14 cellular contexts compared by ENCODE assay signal in the genomic region with DNA sequence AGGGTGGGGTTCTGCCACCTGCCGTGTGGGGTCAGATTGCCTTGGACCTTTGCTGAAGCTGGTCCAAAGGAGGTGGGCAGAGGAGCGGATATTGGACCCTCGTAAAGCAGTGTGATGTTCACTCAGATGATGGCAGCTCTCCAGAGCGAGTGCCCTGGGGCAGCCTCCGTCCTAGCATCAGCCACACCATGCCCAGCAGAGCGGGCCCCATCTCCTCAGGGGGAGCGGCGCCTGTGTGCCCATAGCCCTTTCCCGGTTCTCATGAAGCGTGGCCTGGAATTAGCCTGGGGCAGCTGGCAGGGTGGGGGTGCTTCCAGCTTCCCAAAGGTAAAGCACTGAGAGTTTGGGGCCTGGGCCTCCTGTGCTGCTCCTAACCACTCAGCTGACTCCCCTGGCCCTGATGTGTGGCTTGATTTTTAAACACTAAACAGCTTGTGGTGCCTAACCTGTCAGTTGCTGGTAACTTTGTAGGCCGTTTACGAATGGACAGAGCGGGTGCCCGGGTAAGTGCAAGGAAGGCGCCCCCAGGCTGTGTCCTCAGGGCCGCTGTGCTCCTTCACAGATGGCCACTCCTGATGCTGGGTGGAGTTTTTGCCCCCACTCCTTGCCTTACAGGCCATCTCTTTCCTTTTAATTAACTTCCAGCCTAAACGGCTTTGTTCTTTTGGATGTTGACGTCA. TPM values are rescaled to one million over a fixed set of nuclear protein-coding genes. Genes with fewer than 3 reads are reported as not detected.
DNase-seq lines count a peak whose midpoint lies in the region; ATAC-seq and TF ChIP-seq lines count a peak whose summit lies in the region.
"Had no signal": no experiment of that assay in that cellular context is flagged by ENCODE, and none has a peak within 500 bp of the region (broad histone marks: within the 10 kb centered on the region; RNA-seq: fewer than 3 reads in every experiment).

No MANE protein-coding gene starts in this region.

- H3K4me1 Mint-ChIP-seq in activated naive CD8-positive, alpha-beta T cell treated with anti-CD3 and anti-CD28 coated beads, Interleukin-2, amount 10 ng/mL, durations not matched to agents 7 days and 5 days, result peaks cover 20% of the 10 kb centered on the region
- H3K4me1 Mint-ChIP-seq in activated naive CD8-positive, alpha-beta T cell treated with anti-CD3 and anti-CD28 coated beads for 36 hours, result peaks cover 17% of the 10 kb centered on the region
- H3K4me1 Mint-ChIP-seq in nephron progenitor cell, result peaks cover 24% of the 10 kb centered on the region

- H3K27ac Mint-ChIP-seq in activated naive CD8-positive, alpha-beta T cell treated with anti-CD3 and anti-CD28 coated beads, Interleukin-2, amount 10 ng/mL, durations not matched to agents 7 days and 5 days, result no peak overlapping the region
- H3K27ac Mint-ChIP-seq in activated naive CD8-positive, alpha-beta T cell treated with anti-CD3 and anti-CD28 coated beads for 36 hours, result no peak overlapping the region
- H3K27ac Mint-ChIP-seq in nephron progenitor cell, result peak overlapping the region; percentile 89

- H3K27ac ChIP-seq in coronary artery, result no peak overlapping the region
- H3K27ac ChIP-seq in upper lobe of right lung, result no peak overlapping the region

- peaks cover 37% of the 10 kb centered on the region for H3K4me1 ChIP-seq in upper lobe of right lung

- intact Hi-C loops in upper lobe of right lung (cut with DNase I), result loop anchor here (10.0 kb wide), 1 partner anchor 162 kb away; no protein-coding TSS in a partner anchor

- ATAC-seq in activated naive CD8-positive, alpha-beta T cell treated with anti-CD3 and anti-CD28 coated beads, Interleukin-2, amount 10 ng/mL, durations not matched to agents 7 days and 5 days (ENCODE audit: low read depth), result no peak
- ATAC-seq in upper lobe of right lung, result no peak
- no peak for ATAC-seq in HG03135 (IDR thresholded peaks at IDR 0.05; ENCODE audit: unreplicated experiment)
- ATAC-seq: sciatic nerve; stimulated activated naive CD8-positive, alpha-beta T cell treated with anti-CD3 and anti-CD28 coated beads, Interleukin-15, amount 100 ng/mL, for 72 hours had no signal

- H3K36me3 Mint-ChIP-seq in activated naive CD8-positive, alpha-beta T cell treated with anti-CD3 and anti-CD28 coated beads, Interleukin-2, amount 10 ng/mL, durations not matched to agents 7 days and 5 days, result peaks cover 18% of the 10 kb centered on the region
- peaks cover 29% of the 10 kb centered on the region for H3K36me3 Mint-ChIP-seq in activated naive CD8-positive, alpha-beta T cell treated with anti-CD3 and anti-CD28 coated beads for 36 hours
- H3K36me3 Mint-ChIP-seq in nephron progenitor cell (ENCODE audit: low read depth), result peaks cover 50% of the 10 kb centered on the region

- H3K27me3 Mint-ChIP-seq in activated naive CD8-positive, alpha-beta T cell treated with anti-CD3 and anti-CD28 coated beads, Interleukin-2, amount 10 ng/mL, durations not matched to agents 7 days and 5 days, result no peaks in the 10 kb centered on the region
- H3K27me3 Mint-ChIP-seq in activated naive CD8-positive, alpha-beta T cell treated with anti-CD3 and anti-CD28 coated beads for 36 hours, result no peaks in the 10 kb centered on the region
- no peaks in the 10 kb centered on the region for H3K27me3 Mint-ChIP-seq in nephron progenitor cell (ENCODE audit: low read depth, poor library complexity)
- H3K27me3 Mint-ChIP-seq: CD4-positive, alpha-beta memory T cell; stimulated activated naive CD8-positive, alpha-beta T cell treated with anti-CD3 and anti-CD28 coated beads, Interleukin-15, amount 100 ng/mL, for 72 hours had no signal

- no peaks in the 10 kb centered on the region for H3K9me3 ChIP-seq in upper lobe of right lung

- no peaks in the 10 kb centered on the region for H3K9me3 Mint-ChIP-seq in activated naive CD8-positive, alpha-beta T cell treated with anti-CD3 and anti-CD28 coated beads, Interleukin-2, amount 10 ng/mL, durations not matched to agents 7 days and 5 days
- no peaks in the 10 kb centered on the region for H3K9me3 Mint-ChIP-seq in activated naive CD8-positive, alpha-beta T cell treated with anti-CD3 and anti-CD28 coated beads for 36 hours
- no peaks in the 10 kb centered on the region for H3K9me3 Mint-ChIP-seq in nephron progenitor cell
- H3K9me3 Mint-ChIP-seq: stimulated activated naive CD8-positive, alpha-beta T cell treated with anti-CD3 and anti-CD28 coated beads, Interleukin-15, amount 100 ng/mL, for 72 hours had no signal

- H3K4me3 ChIP-seq in coronary artery (no peak overlapping the region), upper lobe of right lung (no peak overlapping the region)

- no peak overlapping the region for H3K4me3 Mint-ChIP-seq in activated naive CD8-positive, alpha-beta T cell treated with anti-CD3 and anti-CD28 coated beads, Interleukin-2, amount 10 ng/mL, durations not matched to agents 7 days and 5 days
- H3K4me3 Mint-ChIP-seq in activated naive CD8-positive, alpha-beta T cell treated with anti-CD3 and anti-CD28 coated beads for 36 hours, result no peak overlapping the region
- no peak overlapping the region for H3K4me3 Mint-ChIP-seq in nephron progenitor cell
- H3K4me3 Mint-ChIP-seq: CD4-positive, alpha-beta memory T cell; stimulated activated naive CD8-positive, alpha-beta T cell treated with anti-CD3 and anti-CD28 coated beads, Interleukin-15, amount 100 ng/mL, for 72 hours had no signal

- DNase-seq in activated naive CD8-positive, alpha-beta T cell treated with anti-CD3 and anti-CD28 coated beads, Interleukin-2, amount 10 ng/mL, durations not matched to agents 7 days and 5 days, result peak; percentile 21
- no peak for DNase-seq in activated naive CD8-positive, alpha-beta T cell treated with anti-CD3 and anti-CD28 coated beads for 36 hours
- DNase-seq in coronary artery (ENCODE audit: low spot score) (peak; percentile 68), nephron progenitor cell (no peak), upper lobe of right lung (peak; percentile 46), cerebellum (ENCODE audit: low spot score) (no peak), NCI-H2107 (lab: John Stamatoyannopoulos, UW) (no peak)
- DNase-seq: CD4-positive, alpha-beta memory T cell; cortex of kidney; NCI-H2081; NCI-H510A treated with DMSO at 0.1 percent for 48 hours; stimulated activated naive CD8-positive, alpha-beta T cell treated with anti-CD3 and anti-CD28 coated beads, Interleukin-15, amount 100 ng/mL, for 72 hours had no signal

- H3K36me3 ChIP-seq in upper lobe of right lung, result peaks cover 86% of the 10 kb centered on the region

- TF ChIP-seq CTCF in coronary artery (IDR thresholded peaks at IDR 0.05), result no peak
- no peak for TF ChIP-seq CTCF in nephron progenitor cell (IDR thresholded peaks at IDR 0.05)
- no peak for TF ChIP-seq CTCF in upper lobe of right lung (IDR thresholded peaks at IDR 0.05)

- no peaks in the 10 kb centered on the region for H3K27me3 ChIP-seq in upper lobe of right lung

- POLR2A ChIA-PET in activated naive CD8-positive, alpha-beta T cell treated with anti-CD3 and anti-CD28 coated beads, Interleukin-2, amount 10 ng/mL, durations not matched to agents 7 days and 5 days (lab: Charles Lee), result no interaction called here

RNA-seq across cellular contexts. Expression of a gene that starts 36.0 kb away (rescaled TPM):
- 10 to 100 TPM; 36.8 to 40.3 TPM for total RNA-seq in activated naive CD8-positive, alpha-beta T cell treated with anti-CD3 and anti-CD28 coated beads, Interleukin-2, amount 10 ng/mL, durations not matched to agents 7 days and 5 days
- 100 to 1,000 TPM in 1 of 2 experiments, 10 to 100 TPM in 1; 99.1 to 102 TPM for total RNA-seq in activated naive CD8-positive, alpha-beta T cell treated with anti-CD3 and anti-CD28 coated beads for 36 hours
- total RNA-seq in upper lobe of right lung (21.4 TPM), cerebellum (7.1 TPM)

RNA-seq across cellular contexts. Expression of a gene that starts 36.2 kb away (rescaled TPM):
- total RNA-seq in activated naive CD8-positive, alpha-beta T cell treated with anti-CD3 and anti-CD28 coated beads, Interleukin-2, amount 10 ng/mL, durations not matched to agents 7 days and 5 days, result 1 to 10 TPM; 2.4 to 3.4 TPM
- total RNA-seq in activated naive CD8-positive, alpha-beta T cell treated with anti-CD3 and anti-CD28 coated beads for 36 hours, result 1 to 10 TPM; 2.6 to 3.2 TPM
- 8.0 TPM for total RNA-seq in upper lobe of right lung
- 26.5 TPM for total RNA-seq in cerebellum

Comparison
In these comparisons a context has a peak if more than half of its experiments do, and no peak if none do; other contexts are left out.
1. DNase-seq: peak in activated naive CD8-positive, alpha-beta T cell treated with anti-CD3 and anti-CD28 coated beads, Interleukin-2, amount 10 ng/mL, durations not matched to agents 7 days and 5 days (single experiment), coronary artery (single experiment) and upper lobe of right lung (single experiment); none in activated naive CD8-positive, alpha-beta T cell treated with anti-CD3 and anti-CD28 coated beads for 36 hours (single experiment), nephron progenitor cell (single experiment), cerebellum (single experiment) and NCI-H2107 (single experiment).